Comparison of ENCODE assay signal across 11 cellular contexts in the genomic region with DNA sequence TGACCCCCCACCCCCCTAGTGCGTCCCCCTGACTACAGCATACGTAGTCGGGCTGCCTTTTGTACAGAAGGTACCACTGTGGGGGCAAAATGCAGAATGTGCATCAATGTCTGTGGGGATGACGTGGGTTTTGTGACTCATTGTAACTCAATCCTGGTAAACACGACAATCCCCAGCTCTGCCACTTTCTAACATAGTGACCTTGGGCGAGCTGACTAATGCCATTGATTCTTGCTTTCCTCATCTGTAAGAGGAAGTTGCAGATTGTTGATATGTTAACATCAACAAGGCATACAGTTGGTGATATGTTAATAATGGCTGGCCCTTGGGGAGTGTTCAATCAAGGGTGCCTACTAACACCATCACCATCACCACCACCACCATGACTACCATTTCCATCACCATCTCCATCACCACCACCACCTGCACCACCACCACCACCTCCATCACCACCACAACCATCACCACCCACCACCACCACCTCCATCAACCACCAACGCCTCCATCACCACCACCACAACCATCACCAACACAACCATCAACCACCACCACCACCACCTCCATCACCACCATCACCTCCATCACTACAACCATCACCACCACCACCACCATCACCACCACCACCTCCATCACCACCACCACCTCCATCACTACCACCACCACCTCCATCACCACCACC. TPM values are rescaled to one million over a fixed set of nuclear protein-coding genes. Genes with fewer than 3 reads are reported as not detected.
A peak's percentile ranks its signal among the peaks of the same experiment; 100 is the strongest.
DNase-seq lines count a peak whose midpoint lies in the region; ATAC-seq and TF ChIP-seq lines count a peak whose summit lies in the region.
"Had no signal": no experiment of that assay in that cellular context is flagged by ENCODE, and none has a peak within 500 bp of the region (broad histone marks: within the 10 kb centered on the region; RNA-seq: fewer than 3 reads in every experiment).

No MANE protein-coding gene starts in this region.

- no peak for TF ChIP-seq CTCF in HCT116 (IDR thresholded peaks at IDR 0.05 in 2 of 3, conservative IDR thresholded peaks at IDR 0.05 in 1 of 3; ENCODE audit: borderline replicate concordance in 1 of 3, insufficient read depth in 1 of 3, low read depth in 2 of 3, low read length in 2 of 3)

- peak; percentile 61 for DNase-seq in HCT116 (ENCODE audit: low read depth, low spot score)
- DNase-seq in RPMI8226: peak; percentile 50
- peak; percentile 66 for DNase-seq in epithelial cell of prostate (ENCODE audit: low read depth, low spot score)
- DNase-seq in skeletal muscle cell (ENCODE audit: low read depth): peak; percentile 99
- DNase-seq in NCI-H2171 (lab: John Stamatoyannopoulos, UW): no peak
- DNase-seq: activated gamma-delta T cell; midbrain; NCI-H446; stimulated activated CD4-positive, alpha-beta T cell treated with anti-CD3 and anti-CD28 coated beads, Interleukin-1b, Interleukin-23, amount 100 ng/mL, for 48 hours had no signal

- TF ChIP-seq POLR2A in HCT116 (IDR thresholded peaks at IDR 0.05; ENCODE audit: borderline replicate concordance, extremely low read depth, insufficient read depth, insufficient read length): no peak

- RAD21 ChIA-PET in HCT116 (lab: Charles Lee; ENCODE audit: low non-redundant PET in 1 of 2, low total read pairs in 2 of 2, uncharacterized antibody in 2 of 2, unreplicated experiment in 2 of 2): no interaction called here

- no peaks in the 10 kb centered on the region for H3K79me2 ChIP-seq in HCT116 (ENCODE audit: insufficient read depth, low read length)

- H3K36me3 ChIP-seq in HCT116 (ENCODE audit: control insufficient read depth in 1 of 2, insufficient read depth in 2 of 2, low read length in 2 of 2): no peaks in the 10 kb centered on the region

- CTCF ChIA-PET in HCT116 (lab: Charles Lee): no interaction called here

- ATAC-seq in HCT116 (peak; percentile 72; the same call in 1 of the 2 replicates), GM21737 (IDR thresholded peaks at IDR 0.05; ENCODE audit: unreplicated experiment) (no peak), HG02759 (IDR thresholded peaks at IDR 0.05; ENCODE audit: unreplicated experiment) (no peak)

- H3K4me3 ChIP-seq in HCT116 (replicated peaks in 1 of 2; ENCODE audit: low read depth in 1 of 2, low read length in 2 of 2) (peak overlapping the region in 1 of 2 experiments; percentile 23; a peak in 1 of 4 replicates), skeletal muscle cell (ENCODE audit: low read depth, low read length) (no peak overlapping the region)

- POLR2A ChIA-PET in HCT116 (lab: Charles Lee): no interaction called here

- peak overlapping the region; percentile 13 for H2AFZ ChIP-seq in HCT116 (ENCODE audit: low read depth, low read length, poor library complexity, severe bottlenecking)

- H3K4me2 ChIP-seq in HCT116 (ENCODE audit: low read length): peak overlapping the region; percentile 56

- no peaks in the 10 kb centered on the region for H4K20me1 ChIP-seq in HCT116 (ENCODE audit: insufficient read depth)

- BruUV-seq in HCT116 (replicated peaks; lab: Mats Ljungman, UMichigan): no TSS peak

- no peaks in the 10 kb centered on the region for H3K9me2 ChIP-seq in HCT116 (ENCODE audit: insufficient read depth)

- TF ChIP-seq RAD21 in HCT116 (IDR thresholded peaks at IDR 0.05; ENCODE audit: low read depth): no peak

- H3K27ac ChIP-seq in HCT116 (ENCODE audit: low read depth, low read length): no peak overlapping the region
- peak overlapping the region; percentile 64 for H3K27ac ChIP-seq in epithelial cell of prostate

- H3K9me3 ChIP-seq in HCT116 (ENCODE audit: control insufficient read depth in 1 of 2, insufficient read depth in 1 of 2, low read depth in 1 of 2, low read length in 2 of 2): no peaks in the 10 kb centered on the region

- H3K9ac ChIP-seq in HCT116 (ENCODE audit: low read length): no peak overlapping the region

- no peaks in the 10 kb centered on the region for H3K27me3 ChIP-seq in HCT116 (ENCODE audit: insufficient read depth, low read length)

- intact Hi-C loops in HCT116 (cut with micrococcal nuclease): no loop called here

- H3K4me1 ChIP-seq in HCT116 (ENCODE audit: control insufficient read depth in 1 of 2, insufficient read depth in 2 of 2, low read length in 2 of 2): peaks cover 6 to 24% of the 10 kb centered on the region in 2 experiments

TF ChIP-seq in HCT116, 20 proteins besides CTCF, POLR2A, EP300 and RAD21:
- TF ChIP-seq TCF7L2 (IDR thresholded peaks at IDR 0.05; ENCODE audit: borderline replicate concordance, extremely low read depth, insufficient read depth, insufficient read length) (peak; percentile 74), YY1 (IDR thresholded peaks at IDR 0.05; ENCODE audit: extremely low read depth, insufficient replicate concordance, low read depth, low read length) (no peak), EZH2 (IDR thresholded peaks at IDR 0.05) (no peak), EZH2phosphoT487 (IDR thresholded peaks at IDR 0.05; ENCODE audit: borderline replicate concordance) (no peak), EGR1 (IDR thresholded peaks at IDR 0.05; ENCODE audit: low read depth) (no peak), CEBPB (IDR thresholded peaks at IDR 0.05; ENCODE audit: low read depth) (0 out of 2 replicates have a peak, but pooled peaks have one; percentile 43), SIN3A (IDR thresholded peaks at IDR 0.05; ENCODE audit: low read depth) (no peak), ELF1 (IDR thresholded peaks at IDR 0.05; ENCODE audit: borderline replicate concordance, low read depth) (no peak; the same call in 1 of the 2 replicates), POLR2AphosphoS5 (IDR thresholded peaks at IDR 0.05; ENCODE audit: low read depth, low read length) (peak; percentile 23; the same call in 1 of the 2 replicates), ZNF274 (IDR thresholded peaks at IDR 0.05; ENCODE audit: low read depth, low read length) (no peak), CBX3 (IDR thresholded peaks at IDR 0.05; ENCODE audit: low read depth) (peak; percentile 92; the same call in 1 of the 2 replicates), ZFX (IDR thresholded peaks at IDR 0.05) (no peak), JUND (IDR thresholded peaks at IDR 0.05) (peak; percentile 80), SP1 (IDR thresholded peaks at IDR 0.05; ENCODE audit: low read depth) (peak; percentile 77), FOSL1 (IDR thresholded peaks at IDR 0.05; ENCODE audit: low read depth) (peak; percentile 82)
- TF ChIP-seq, protein P1, sequence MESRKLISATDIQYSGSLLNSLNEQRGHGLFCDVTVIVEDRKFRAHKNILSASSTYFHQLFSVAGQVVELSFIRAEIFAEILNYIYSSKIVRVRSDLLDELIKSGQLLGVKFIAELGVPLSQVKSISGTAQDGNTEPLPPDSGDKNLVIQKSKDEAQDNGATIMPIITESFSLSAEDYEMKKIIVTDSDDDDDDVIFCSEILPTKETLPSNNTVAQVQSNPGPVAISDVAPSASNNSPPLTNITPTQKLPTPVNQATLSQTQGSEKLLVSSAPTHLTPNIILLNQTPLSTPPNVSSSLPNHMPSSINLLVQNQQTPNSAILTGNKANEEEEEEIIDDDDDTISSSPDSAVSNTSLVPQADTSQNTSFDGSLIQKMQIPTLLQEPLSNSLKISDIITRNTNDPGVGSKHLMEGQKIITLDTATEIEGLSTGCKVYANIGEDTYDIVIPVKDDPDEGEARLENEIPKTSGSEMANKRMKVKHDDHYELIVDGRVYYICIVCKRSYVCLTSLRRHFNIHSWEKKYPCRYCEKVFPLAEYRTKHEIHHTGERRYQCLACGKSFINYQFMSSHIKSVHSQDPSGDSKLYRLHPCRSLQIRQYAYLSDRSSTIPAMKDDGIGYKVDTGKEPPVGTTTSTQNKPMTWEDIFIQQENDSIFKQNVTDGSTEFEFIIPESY (IDR thresholded peaks at IDR 0.05; ENCODE audit: extremely low read depth, insufficient replicate concordance, low read length): no peak
- TF ChIP-seq, protein P2, sequence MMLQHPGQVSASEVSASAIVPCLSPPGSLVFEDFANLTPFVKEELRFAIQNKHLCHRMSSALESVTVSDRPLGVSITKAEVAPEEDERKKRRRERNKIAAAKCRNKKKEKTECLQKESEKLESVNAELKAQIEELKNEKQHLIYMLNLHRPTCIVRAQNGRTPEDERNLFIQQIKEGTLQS (IDR thresholded peaks at IDR 0.05): no peak
- TF ChIP-seq, protein P3, sequence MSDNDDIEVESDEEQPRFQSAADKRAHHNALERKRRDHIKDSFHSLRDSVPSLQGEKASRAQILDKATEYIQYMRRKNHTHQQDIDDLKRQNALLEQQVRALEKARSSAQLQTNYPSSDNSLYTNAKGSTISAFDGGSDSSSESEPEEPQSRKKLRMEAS (IDR thresholded peaks at IDR 0.05): no peak; the same call in 1 of the 2 replicates
- TF ChIP-seq, protein P4, sequence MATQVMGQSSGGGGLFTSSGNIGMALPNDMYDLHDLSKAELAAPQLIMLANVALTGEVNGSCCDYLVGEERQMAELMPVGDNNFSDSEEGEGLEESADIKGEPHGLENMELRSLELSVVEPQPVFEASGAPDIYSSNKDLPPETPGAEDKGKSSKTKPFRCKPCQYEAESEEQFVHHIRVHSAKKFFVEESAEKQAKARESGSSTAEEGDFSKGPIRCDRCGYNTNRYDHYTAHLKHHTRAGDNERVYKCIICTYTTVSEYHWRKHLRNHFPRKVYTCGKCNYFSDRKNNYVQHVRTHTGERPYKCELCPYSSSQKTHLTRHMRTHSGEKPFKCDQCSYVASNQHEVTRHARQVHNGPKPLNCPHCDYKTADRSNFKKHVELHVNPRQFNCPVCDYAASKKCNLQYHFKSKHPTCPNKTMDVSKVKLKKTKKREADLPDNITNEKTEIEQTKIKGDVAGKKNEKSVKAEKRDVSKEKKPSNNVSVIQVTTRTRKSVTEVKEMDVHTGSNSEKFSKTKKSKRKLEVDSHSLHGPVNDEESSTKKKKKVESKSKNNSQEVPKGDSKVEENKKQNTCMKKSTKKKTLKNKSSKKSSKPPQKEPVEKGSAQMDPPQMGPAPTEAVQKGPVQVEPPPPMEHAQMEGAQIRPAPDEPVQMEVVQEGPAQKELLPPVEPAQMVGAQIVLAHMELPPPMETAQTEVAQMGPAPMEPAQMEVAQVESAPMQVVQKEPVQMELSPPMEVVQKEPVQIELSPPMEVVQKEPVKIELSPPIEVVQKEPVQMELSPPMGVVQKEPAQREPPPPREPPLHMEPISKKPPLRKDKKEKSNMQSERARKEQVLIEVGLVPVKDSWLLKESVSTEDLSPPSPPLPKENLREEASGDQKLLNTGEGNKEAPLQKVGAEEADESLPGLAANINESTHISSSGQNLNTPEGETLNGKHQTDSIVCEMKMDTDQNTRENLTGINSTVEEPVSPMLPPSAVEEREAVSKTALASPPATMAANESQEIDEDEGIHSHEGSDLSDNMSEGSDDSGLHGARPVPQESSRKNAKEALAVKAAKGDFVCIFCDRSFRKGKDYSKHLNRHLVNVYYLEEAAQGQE (IDR thresholded peaks at IDR 0.05; ENCODE audit: low read depth): no peak
TF ChIP-seq in HCT116: peak in this region for 7.

RNA-seq across cellular contexts. Expression of a gene that starts 15.9 kb away (rescaled TPM):
- not detected for total RNA-seq in HCT116 (2021; ENCODE audit: unreplicated experiment)
- 0.06 and 0.13 TPM in 2 replicates for polyA plus RNA-seq in HCT116 (2012)
